8 cellular contexts compared by ENCODE assay signal in the genomic region with DNA sequence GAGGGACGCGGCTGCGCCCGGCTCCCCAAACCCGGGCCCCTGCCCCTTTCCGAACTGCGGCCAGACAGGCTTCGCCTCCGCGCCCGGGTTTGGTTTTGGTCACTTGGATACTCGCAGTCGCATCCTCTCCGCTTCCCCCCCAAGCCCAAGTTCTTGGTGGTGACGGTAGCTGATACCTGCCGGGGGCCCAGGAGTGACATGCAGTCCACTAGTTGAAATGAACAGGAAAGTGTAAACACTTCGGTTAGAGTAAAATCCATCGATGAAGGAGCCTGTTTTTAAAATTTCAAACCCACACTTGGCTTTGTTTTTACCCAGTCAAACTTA. TPM values are rescaled to one million over a fixed set of nuclear protein-coding genes. Genes with fewer than 3 reads are reported as not detected.
A peak's percentile ranks its signal among the peaks of the same experiment; 100 is the strongest.
DNase-seq lines count a peak whose midpoint lies in the region; ATAC-seq, FAIRE-seq and TF ChIP-seq lines count a peak whose summit lies in the region.

No MANE protein-coding gene starts in this region.

- TF ChIP-seq CTCF in GM13976 (IDR thresholded peaks at IDR 0.05; ENCODE audit: borderline replicate concordance, control extremely low read depth, extremely low read depth, insufficient read depth, missing control alignments): no peak

- FAIRE-seq in frontal cortex (lab: Jason Lieb, UNC): no peak

- in situ Hi-C loops in GM13976 (cut with MboI; ENCODE audit: low sequenced_read_pairs, unreplicated experiment): no loop called here

- peaks cover 2% of the 10 kb centered on the region for H3K36me3 Mint-ChIP-seq in activated naive CD8-positive, alpha-beta T cell treated with anti-CD3 and anti-CD28 coated beads, Interleukin-2, amount 50 U/mL, for 24 hours (ENCODE audit: low read depth)
- H3K36me3 Mint-ChIP-seq in stimulated activated naive CD8-positive, alpha-beta T cell treated with anti-CD3 and anti-CD28 coated beads, Interleukin-15, Interleukin-2, amounts not matched to agents 100 ng/mL and 50 ng/mL, for 24 hours (ENCODE audit: low read depth): no peaks in the 10 kb centered on the region

- no peak overlapping the region for H3K27ac Mint-ChIP-seq in activated naive CD8-positive, alpha-beta T cell treated with anti-CD3 and anti-CD28 coated beads, Interleukin-2, amount 50 U/mL, for 24 hours
- H3K27ac Mint-ChIP-seq in stimulated activated naive CD8-positive, alpha-beta T cell treated with anti-CD3 and anti-CD28 coated beads, Interleukin-15, Interleukin-2, amounts not matched to agents 100 ng/mL and 50 ng/mL, for 24 hours: no peak overlapping the region

- ATAC-seq in HG03354 (IDR thresholded peaks at IDR 0.05; ENCODE audit: poor library complexity, severe bottlenecking, unreplicated experiment): peak; percentile 53
- ATAC-seq in activated naive CD8-positive, alpha-beta T cell treated with anti-CD3 and anti-CD28 coated beads, Interleukin-2, amount 50 U/mL, for 24 hours: no peak
- peak; percentile 41 for ATAC-seq in left lobe of liver

- peaks cover 28% of the 10 kb centered on the region for H3K27me3 Mint-ChIP-seq in activated naive CD8-positive, alpha-beta T cell treated with anti-CD3 and anti-CD28 coated beads, Interleukin-2, amount 50 U/mL, for 24 hours
- H3K27me3 Mint-ChIP-seq in stimulated activated naive CD8-positive, alpha-beta T cell treated with anti-CD3 and anti-CD28 coated beads, Interleukin-15, Interleukin-2, amounts not matched to agents 100 ng/mL and 50 ng/mL, for 24 hours: peaks cover 29% of the 10 kb centered on the region

- H3K4me1 Mint-ChIP-seq in activated naive CD8-positive, alpha-beta T cell treated with anti-CD3 and anti-CD28 coated beads, Interleukin-2, amount 50 U/mL, for 24 hours: peaks cover 4% of the 10 kb centered on the region
- peaks cover 8% of the 10 kb centered on the region for H3K4me1 Mint-ChIP-seq in stimulated activated naive CD8-positive, alpha-beta T cell treated with anti-CD3 and anti-CD28 coated beads, Interleukin-15, Interleukin-2, amounts not matched to agents 100 ng/mL and 50 ng/mL, for 24 hours (ENCODE audit: low read depth)

- peak; percentile 71 for DNase-seq in NCI-H1105 treated with DMSO at 0.1 percent for 48 hours (lab: John Stamatoyannopoulos, UW)
- no peak for DNase-seq in NCI-H1105 (lab: John Stamatoyannopoulos, UW)
- DNase-seq in activated naive CD8-positive, alpha-beta T cell treated with anti-CD3 and anti-CD28 coated beads, Interleukin-2, amount 50 U/mL, for 24 hours: peak; percentile 7
- DNase-seq in left lobe of liver (ENCODE audit: low spot score): no peak
- no peak for DNase-seq in frontal cortex (ENCODE audit: low spot score in 2 of 2)
- DNase-seq in GM13976 (ENCODE audit: low spot score): no peak

- no peaks in the 10 kb centered on the region for H3K9me3 Mint-ChIP-seq in activated naive CD8-positive, alpha-beta T cell treated with anti-CD3 and anti-CD28 coated beads, Interleukin-2, amount 50 U/mL, for 24 hours
- no peaks in the 10 kb centered on the region for H3K9me3 Mint-ChIP-seq in stimulated activated naive CD8-positive, alpha-beta T cell treated with anti-CD3 and anti-CD28 coated beads, Interleukin-15, Interleukin-2, amounts not matched to agents 100 ng/mL and 50 ng/mL, for 24 hours

- H3K4me3 Mint-ChIP-seq in activated naive CD8-positive, alpha-beta T cell treated with anti-CD3 and anti-CD28 coated beads, Interleukin-2, amount 50 U/mL, for 24 hours: peak overlapping the region; percentile 65
- H3K4me3 Mint-ChIP-seq in stimulated activated naive CD8-positive, alpha-beta T cell treated with anti-CD3 and anti-CD28 coated beads, Interleukin-15, Interleukin-2, amounts not matched to agents 100 ng/mL and 50 ng/mL, for 24 hours: peak overlapping the region; percentile 72

RNA-seq across cellular contexts. Expression of gene CNTLN, which starts 0.7 kb away (rescaled TPM):
- total RNA-seq in left lobe of liver: 8.5 TPM
- 20.0 TPM for total RNA-seq in frontal cortex

Comparison
In these comparisons a context has a peak if more than half of its experiments do, and no peak if none do; other contexts are left out.
1. DNase-seq: peak in NCI-H1105 treated with DMSO at 0.1 percent for 48 hours (single experiment) and activated naive CD8-positive, alpha-beta T cell treated with anti-CD3 and anti-CD28 coated beads, Interleukin-2, amount 50 U/mL, for 24 hours (single experiment); none in NCI-H1105 (single experiment), left lobe of liver (single experiment), frontal cortex (0 of 2) and GM13976 (single experiment).